Comparison of ENCODE assay signal across 8 cellular contexts in the genomic region with DNA sequence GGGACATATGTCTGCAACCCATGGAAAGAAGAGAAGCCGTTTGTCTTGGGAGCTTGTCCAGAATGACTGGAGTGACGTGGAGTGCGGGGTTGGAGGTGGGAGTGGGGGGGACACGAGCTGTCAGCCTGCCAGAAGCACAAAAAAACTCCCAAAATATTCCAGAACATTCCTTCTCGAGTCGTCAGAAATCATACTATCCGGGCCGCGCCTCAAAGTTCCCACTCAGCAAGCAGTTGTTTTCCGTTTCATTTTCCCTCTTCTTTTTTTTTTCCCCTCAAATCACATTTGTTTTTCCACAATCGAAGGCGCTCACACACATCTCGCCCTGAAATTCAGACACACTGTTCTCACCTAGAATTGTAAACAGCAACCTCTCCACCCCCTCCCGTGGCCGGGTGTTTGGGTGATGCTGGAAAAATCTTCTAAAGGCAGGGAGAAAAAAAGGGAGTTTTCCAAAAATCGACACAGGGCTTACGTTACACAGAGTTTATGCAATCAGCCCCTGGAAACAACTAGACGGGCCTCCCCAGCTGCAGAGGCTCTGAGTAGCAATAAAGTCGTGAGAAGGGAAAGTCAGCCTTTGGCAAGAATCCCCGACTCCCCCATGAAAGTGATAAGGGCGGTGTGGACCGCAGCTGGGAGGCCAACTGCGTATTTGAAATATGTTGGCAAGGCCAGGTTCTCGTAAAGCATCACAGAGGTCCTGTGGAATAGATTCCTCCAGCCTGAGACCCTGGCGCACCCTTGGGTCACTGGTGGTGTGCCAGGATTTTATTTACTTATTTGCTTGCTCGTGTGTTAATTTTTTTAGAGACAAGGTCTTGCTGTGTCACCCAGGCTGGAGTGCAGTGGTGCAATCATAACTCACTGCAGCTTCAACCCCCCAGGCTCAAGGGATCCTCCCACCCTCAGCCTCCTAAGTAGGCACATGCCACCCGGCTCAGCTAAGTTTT. TPM values are rescaled to one million over a fixed set of nuclear protein-coding genes. Genes with fewer than 3 reads are reported as not detected.
DNase-seq lines count a peak whose midpoint lies in the region; ATAC-seq and TF ChIP-seq lines count a peak whose summit lies in the region.

No MANE protein-coding gene starts in this region.

- H3K4me1 ChIP-seq in thyroid gland = peaks cover 7 to 10% of the 10 kb centered on the region in 2 donors

- 37 to 40% methylated on average over 27 of the region's 27 CpGs for WGBS in thyroid gland, 2 donors

- in situ Hi-C loops in astrocyte of the cerebellum (cut with HindIII; ENCODE audit: low sequenced_read_pairs) = no loop called here

- H3K4me3 ChIP-seq in astrocyte of the cerebellum (ENCODE audit: low read depth, low read length) = no peak overlapping the region
- no peak overlapping the region for H3K4me3 ChIP-seq in thyroid gland (replicated peaks in 1 of 3)

- no peak for TF ChIP-seq CTCF in astrocyte of the cerebellum (IDR thresholded peaks at IDR 0.05; ENCODE audit: low read depth, low read length, missing control alignments)
- TF ChIP-seq CTCF in thyroid gland (IDR thresholded peaks at IDR 0.05) = no peak

- DNase-seq in LHCN-M2 (ENCODE audit: low read depth) (peak; percentile 90), astrocyte of the cerebellum (ENCODE audit: low read depth) (peak; percentile 79), thyroid gland (peak; percentile 16 to 21), NCI-H526 treated with DMSO at 0.1 percent for 48 hours (lab: John Stamatoyannopoulos, UW) (no peak), NCI-H1048 (lab: John Stamatoyannopoulos, UW) (no peak)

- H3K9me3 ChIP-seq in thyroid gland = no peaks in the 10 kb centered on the region

- no peaks in the 10 kb centered on the region for H3K27me3 ChIP-seq in layer of hippocampus (ENCODE audit: control insufficient read depth, insufficient read depth, low read length)
- no peaks in the 10 kb centered on the region for H3K27me3 ChIP-seq in thyroid gland

- H3K27ac ChIP-seq in layer of hippocampus (ENCODE audit: low read depth, low read length) = peak overlapping the region; percentile 39
- peak overlapping the region; percentile 71 to 83 (median 77) for H3K27ac ChIP-seq in thyroid gland

- intact Hi-C loops in thyroid gland (cut with DNase I) = no loop called here

- H3K36me3 ChIP-seq in thyroid gland = no peaks in the 10 kb centered on the region

- no peak for ATAC-seq in GM19351 (IDR thresholded peaks at IDR 0.05; ENCODE audit: unreplicated experiment)
- ATAC-seq in HG03565 (IDR thresholded peaks at IDR 0.05; ENCODE audit: unreplicated experiment) = no peak

- no peak for TF ChIP-seq POLR2A in thyroid gland (IDR thresholded peaks at IDR 0.05)

RNA-seq across cellular contexts. Expression of gene KLF2, which starts 31.2 kb away (rescaled TPM):
- total RNA-seq in LHCN-M2 (2014; rRNA removed) (2.8 and 5.2 TPM in 2 replicates), thyroid gland (10 to 100 TPM in 3 of 4 donors, 1 to 10 TPM in 1; 9.1 to 15.9 (median 14.0) TPM)
- polyA plus RNA-seq in LHCN-M2 (2012) = 17.7 TPM

Comparison
In these comparisons a context has a peak if more than half of its experiments do, and no peak if none do; other contexts are left out.
1. DNase-seq: peak in LHCN-M2 (single experiment), astrocyte of the cerebellum (single experiment) and thyroid gland (2 of 2); none in NCI-H526 treated with DMSO at 0.1 percent for 48 hours (single experiment) and NCI-H1048 (single experiment).